Comparison of ENCODE assay signal across 26 cellular contexts in genomic region chr16:3223913-3224515, GRCh38.
DNase-seq lines count a peak whose midpoint lies in the region; ATAC-seq and TF ChIP-seq lines count a peak whose summit lies in the region.
"Had no signal": no experiment of that assay in that cellular context is flagged by ENCODE, and none has a peak within 500 bp of the region (broad histone marks: within the 10 kb centered on the region; RNA-seq: fewer than 3 reads in every experiment).

No MANE protein-coding gene starts in this region.

- H3K27me3 ChIP-seq in BLaER1 treated with 17β-estradiol and CSF1 and Interleukin-3, amounts not matched to agents 10 nM and 100 nM: no peaks in the 10 kb centered on the region; a peak in 1 of 22 replicates
- no peaks in the 10 kb centered on the region for H3K27me3 ChIP-seq in iPS-20b (ENCODE audit: insufficient read depth, low read length)
- H3K27me3 ChIP-seq: esophagus muscularis mucosa, thyroid gland had no signal

- H3K27ac ChIP-seq in BLaER1 treated with 17β-estradiol and CSF1 and Interleukin-3, amounts not matched to agents 10 nM and 100 nM: no peak overlapping the region
- H3K27ac ChIP-seq in iPS-20b (ENCODE audit: low read length): no peak overlapping the region
- H3K27ac ChIP-seq: esophagus muscularis mucosa, prostate gland, RWPE1, thyroid gland had no signal

- no peak for TF ChIP-seq CTCF in cardiac fibroblast (IDR thresholded peaks at IDR 0.05; ENCODE audit: low read depth, low read length)

- H3K4me2 ChIP-seq in BLaER1 treated with 17β-estradiol and CSF1 and Interleukin-3, amounts not matched to agents 10 nM and 100 nM: no peak overlapping the region

- no peak overlapping the region for H3K9ac ChIP-seq in BLaER1 treated with 17β-estradiol and CSF1 and Interleukin-3, amounts not matched to agents 10 nM and 100 nM
- H3K9ac ChIP-seq in iPS-20b (ENCODE audit: low read depth, low read length): no peak overlapping the region

- H3K9me3 ChIP-seq in BLaER1 treated with 17β-estradiol and CSF1 and Interleukin-3, amounts not matched to agents 10 nM and 100 nM (replicated peaks in 1 of 11): peaks cover 94 to 100% (median 99%) of the 10 kb centered on the region in 11 experiments
- peaks cover 80% of the 10 kb centered on the region for H3K9me3 ChIP-seq in iPS-20b (ENCODE audit: insufficient read depth, low read depth, low read length)

- peaks cover 79 to 87% (median 84%) of the 10 kb centered on the region in 11 experiments for H3K36me3 ChIP-seq in BLaER1 treated with 17β-estradiol and CSF1 and Interleukin-3, amounts not matched to agents 10 nM and 100 nM
- peaks cover 61% of the 10 kb centered on the region for H3K36me3 ChIP-seq in iPS-20b (ENCODE audit: insufficient read depth, low read depth, low read length)

- no peak for DNase-seq in HEK293T (ENCODE audit: extremely low spot score)
- peak; percentile 3 to 28 for DNase-seq in cardiac fibroblast (ENCODE audit: low read depth in 2 of 2)
- DNase-seq in stimulated activated naive CD4-positive, alpha-beta T cell treated with Interleukin-2 at 50 U/mL for 16 hours (lab: John Stamatoyannopoulos, UW): no peak
- DNase-seq in pons (ENCODE audit: low spot score): no peak
- DNase-seq: activated B cell treated with CpG ODN at 0.5 μM for 24 hours; activated CD4-positive, alpha-beta memory T cell treated with anti-CD3 and anti-CD28 coated beads for 36 hours; amniotic stem cell; CD8-positive, alpha-beta memory T cell; central memory CD4-positive, alpha-beta T cell; DND-41; glutamatergic neuron; mucosa of descending colon; NCI-H1048; NCI-H1930; NCI-H510A treated with DMSO at 0.1 percent for 48 hours; stimulated activated CD4-positive, alpha-beta T cell treated with anti-CD3 and anti-CD28 coated beads, Interleukin-1b, Interleukin-23, amount 100 ng/mL, for 48 hours; stimulated activated naive B cell treated with anti-CD40 and anti-IgM and Interleukin-4, amounts not matched to agents 10 μg/mL and 1 μg/mL and 100 μg/mL, for 72 hours; T-helper 9 cell; thyroid gland had no signal

- CTCF ChIA-PET in HEK293T (lab: Yijun Ruan, JAX): no interaction called here

- peak overlapping the region; percentile 12 to 53 (median 30); a peak in 17 of 20 replicates for H3K4me3 ChIP-seq in BLaER1 treated with 17β-estradiol and CSF1 and Interleukin-3, amounts not matched to agents 10 nM and 100 nM
- no peak overlapping the region for H3K4me3 ChIP-seq in cardiac fibroblast (replicated peaks in 1 of 2; ENCODE audit: low read depth in 2 of 2, low read length in 2 of 2)
- H3K4me3 ChIP-seq in iPS-20b (ENCODE audit: low read length): peak overlapping the region; percentile 35; the same call in 1 of the 2 replicates
- H3K4me3 ChIP-seq: esophagus muscularis mucosa, mucosa of descending colon, prostate gland, thyroid gland had no signal

- no peaks in the 10 kb centered on the region for H3K4me1 ChIP-seq in BLaER1 treated with 17β-estradiol and CSF1 and Interleukin-3, amounts not matched to agents 10 nM and 100 nM
- no peaks in the 10 kb centered on the region for H3K4me1 ChIP-seq in iPS-20b (ENCODE audit: insufficient read depth, low read length)
- H3K4me1 ChIP-seq: esophagus muscularis mucosa, prostate gland, thyroid gland had no signal

- ATAC-seq in GM18520 (IDR thresholded peaks at IDR 0.05; ENCODE audit: unreplicated experiment) (no peak), HG03565 (IDR thresholded peaks at IDR 0.05; ENCODE audit: unreplicated experiment) (no peak)
- ATAC-seq: mucosa of descending colon; stimulated activated naive B cell treated with anti-CD40 and anti-IgM and Interleukin-4, amounts not matched to agents 10 μg/mL and 1 μg/mL and 100 μg/mL, for 72 hours had no signal

- POLR2A ChIA-PET in HEK293T (lab: Yijun Ruan, JAX): no interaction called here

- H4K20me1 ChIP-seq in BLaER1 treated with 17β-estradiol and CSF1 and Interleukin-3, amounts not matched to agents 10 nM and 100 nM: no peaks in the 10 kb centered on the region

TF ChIP-seq in HEK293T, 16 proteins besides CTCF, POLR2A, EP300 and RAD21:
- TF ChIP-seq LEF1 (IDR thresholded peaks at IDR 0.05; ENCODE audit: borderline replicate concordance) (no peak), L3MBTL2 (conservative IDR thresholded peaks at IDR 0.05) (0 out of 2 replicates have a peak, but pooled peaks have one; percentile 10)

Comparison
In these comparisons a context has a peak if more than half of its experiments do, and no peak if none do; other contexts are left out.
1. H3K4me3 ChIP-seq: peak in BLaER1 treated with 17β-estradiol and CSF1 and Interleukin-3, amounts not matched to agents 10 nM and 100 nM (10 of 10) and iPS-20b (single experiment); none in cardiac fibroblast (0 of 2).
2. DNase-seq: peak in cardiac fibroblast (2 of 2); none in HEK293T (single experiment), stimulated activated naive CD4-positive, alpha-beta T cell treated with Interleukin-2 at 50 U/mL for 16 hours (single experiment) and pons (single experiment).